20 cellular contexts compared by ENCODE assay signal in the genomic region with DNA sequence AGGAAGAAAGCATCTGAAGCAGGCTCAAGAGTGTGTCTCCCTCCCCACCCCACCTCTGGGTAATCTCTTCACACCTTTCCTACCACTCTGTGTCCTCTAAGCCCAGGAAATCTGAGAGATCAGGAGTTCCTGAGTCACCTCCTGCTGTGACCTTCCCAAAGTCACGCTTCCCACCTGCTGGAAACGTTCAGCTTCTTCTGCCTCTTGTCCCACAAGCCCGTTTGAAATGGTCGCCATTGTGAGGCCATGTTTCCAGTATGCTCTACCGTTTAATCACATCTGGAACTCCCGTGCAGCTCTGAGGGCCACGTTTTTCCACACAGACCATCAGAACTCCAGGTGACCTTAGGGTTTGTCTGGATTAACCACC.
"Had no signal": no experiment of that assay in that cellular context is flagged by ENCODE, and none has a peak within 500 bp of the region (broad histone marks: within the 10 kb centered on the region; RNA-seq: fewer than 3 reads in every experiment).

No MANE protein-coding gene starts in this region.

- H3K27ac ChIP-seq: hepatocyte, skin epidermis, upper lobe of left lung had no signal

- H3K36me3 Mint-ChIP-seq: activated CD8-positive, alpha-beta memory T cell treated with anti-CD3 and anti-CD28 coated beads, Interleukin-2, amount 10 ng/mL, durations not matched to agents 7 days and 5 days; activated naive CD8-positive, alpha-beta T cell; T-cell had no signal

- H3K27ac Mint-ChIP-seq: activated CD8-positive, alpha-beta memory T cell treated with anti-CD3 and anti-CD28 coated beads, Interleukin-2, amount 10 ng/mL, durations not matched to agents 7 days and 5 days; activated naive CD8-positive, alpha-beta T cell; T-cell had no signal

- H3K36me3 ChIP-seq: right atrium auricular region, upper lobe of left lung had no signal

- DNase-seq: activated CD4-positive, alpha-beta T cell treated with anti-CD3 and anti-CD28 coated beads, Interleukin-2, amount 50 U/mL, for 48 hours; activated CD8-positive, alpha-beta memory T cell treated with anti-CD3 and anti-CD28 coated beads, Interleukin-2, amount 10 ng/mL, durations not matched to agents 7 days and 5 days; activated gamma-delta T cell treated with Interleukin-2 at 50 U/mL for 16 hours; activated T-cell treated with anti-CD3 and anti-CD28 coated beads, Interleukin-2, amount 50 U/mL, for 4 hours; amniotic stem cell; caudate nucleus; kidney; left ventricle myocardium superior; SK-N-SH; stimulated activated CD4-positive, alpha-beta T cell treated with anti-CD3 and anti-CD28 coated beads, Interleukin-4, amount 100 ng/mL, for 4 hours; stimulated activated CD8-positive, alpha-beta memory T cell treated with anti-CD3 and anti-CD28 coated beads, Interleukin-4, amount 100 ng/mL, for 48 hours; stimulated activated naive CD8-positive, alpha-beta T cell treated with anti-CD3 and anti-CD28 coated beads, Interleukin-15, Interleukin-2, amounts not matched to agents 100 U/mL and 50 U/mL, for 24 hours; T-cell; T-helper 9 cell had no signal

- ATAC-seq: activated CD8-positive, alpha-beta memory T cell treated with anti-CD3 and anti-CD28 coated beads, Interleukin-2, amount 10 ng/mL, durations not matched to agents 7 days and 5 days; activated T-cell treated with anti-CD3 and anti-CD28 coated beads, Interleukin-2, amount 50 U/mL, for 4 hours; esophagus mucosa; left ventricle myocardium superior; stimulated activated naive CD8-positive, alpha-beta T cell treated with anti-CD3 and anti-CD28 coated beads, Interleukin-15, Interleukin-2, amounts not matched to agents 100 U/mL and 50 U/mL, for 24 hours; T-cell had no signal

- H3K4me3 ChIP-seq: hepatocyte, right atrium auricular region, skin epidermis, upper lobe of left lung had no signal

- H3K9ac ChIP-seq: SK-N-SH had no signal

- H3K4me1 Mint-ChIP-seq: activated CD8-positive, alpha-beta memory T cell treated with anti-CD3 and anti-CD28 coated beads, Interleukin-2, amount 10 ng/mL, durations not matched to agents 7 days and 5 days; T-cell had no signal

- H3K4me1 ChIP-seq: right atrium auricular region, upper lobe of left lung had no signal

- H3K9me3 ChIP-seq: right atrium auricular region, SK-N-SH, upper lobe of left lung had no signal

- H3K9me3 Mint-ChIP-seq: activated T-cell treated with anti-CD3 and anti-CD28 coated beads, Interleukin-2, amount 50 U/mL, for 4 hours; T-cell had no signal

- H3K4me2 ChIP-seq: hepatocyte, SK-N-SH had no signal

- H2AFZ ChIP-seq: hepatocyte had no signal

- H3K4me3 Mint-ChIP-seq: activated CD8-positive, alpha-beta memory T cell treated with anti-CD3 and anti-CD28 coated beads, Interleukin-2, amount 10 ng/mL, durations not matched to agents 7 days and 5 days; activated naive CD8-positive, alpha-beta T cell; activated T-cell treated with anti-CD3 and anti-CD28 coated beads, Interleukin-2, amount 50 U/mL, for 4 hours; T-cell had no signal

- H3K79me2 ChIP-seq: hepatocyte had no signal

- H3K27me3 ChIP-seq: hepatocyte, right atrium auricular region, upper lobe of left lung had no signal
